ENCODE assay signal across 8 cellular contexts in the genomic region with DNA sequence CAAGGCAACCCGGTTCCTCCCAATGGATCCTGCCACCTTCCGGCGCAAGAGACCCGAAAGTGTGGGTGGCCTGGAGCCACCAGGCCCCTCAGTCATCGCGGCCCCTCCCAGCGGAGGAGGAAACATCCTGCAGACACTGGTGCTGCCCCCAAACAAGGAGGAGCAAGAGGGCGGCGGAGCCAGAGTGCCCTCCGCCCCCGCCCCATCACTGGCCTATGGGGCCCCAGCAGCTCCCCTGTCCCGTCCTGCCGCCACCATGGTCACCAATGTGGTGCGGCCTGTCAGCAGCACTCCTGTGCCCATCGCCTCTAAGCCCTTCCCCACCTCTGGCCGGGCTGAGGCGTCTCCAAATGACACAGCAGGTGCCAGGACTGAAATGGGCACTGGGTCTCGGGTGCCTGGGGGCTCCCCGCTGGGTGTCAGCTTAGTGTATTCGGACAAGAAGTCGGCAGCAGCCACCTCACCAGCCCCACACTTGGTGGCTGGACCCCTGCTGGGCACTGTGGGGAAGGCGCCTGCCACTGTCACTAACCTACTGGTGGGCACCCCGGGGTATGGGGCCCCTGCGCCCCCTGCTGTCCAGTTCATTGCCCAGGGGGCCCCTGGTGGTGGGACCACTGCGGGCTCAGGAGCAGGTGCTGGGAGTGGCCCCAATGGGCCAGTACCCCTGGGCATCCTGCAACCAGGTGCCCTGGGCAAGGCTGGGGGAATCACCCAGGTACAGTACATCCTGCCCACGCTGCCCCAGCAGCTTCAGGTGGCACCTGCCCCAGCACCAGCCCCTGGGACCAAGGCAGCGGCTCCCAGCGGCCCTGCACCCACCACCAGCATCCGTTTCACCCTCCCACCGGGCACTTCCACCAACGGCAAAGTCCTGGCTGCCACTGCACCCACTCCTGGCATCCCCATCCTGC. TPM values are rescaled to one million over a fixed set of nuclear protein-coding genes. Genes with fewer than 3 reads are reported as not detected.
DNase-seq lines count a peak whose midpoint lies in the region; ATAC-seq, FAIRE-seq and TF ChIP-seq lines count a peak whose summit lies in the region.

No MANE protein-coding gene starts in this region.

- H3K79me2 ChIP-seq in DND-41 (ENCODE audit: insufficient read depth, low read length), result peaks cover 7% of the 10 kb centered on the region
- H3K79me2 ChIP-seq in hepatocyte, result peaks cover 22% of the 10 kb centered on the region

- ATAC-seq in DND-41 (ENCODE audit: insufficient read depth, low read depth) (peak; percentile 74), HG02610 (IDR thresholded peaks at IDR 0.05; ENCODE audit: unreplicated experiment) (no peak)
- ATAC-seq in stimulated activated naive CD8-positive, alpha-beta T cell treated with anti-CD3 and anti-CD28 coated beads, Interleukin-15, Interleukin-2, amounts not matched to agents 100 U/mL and 50 U/mL, for 24 hours, result peak; percentile 60

- H3K4me3 ChIP-seq in DND-41 (ENCODE audit: low read depth in 1 of 2, low read length in 2 of 2), result no peak overlapping the region
- H3K4me3 ChIP-seq in hepatocyte, result no peak overlapping the region

- H4K20me1 ChIP-seq in DND-41 (ENCODE audit: insufficient read depth, low read length) (peaks cover 36% of the 10 kb centered on the region), hepatocyte (ENCODE audit: insufficient read depth, poor library complexity, severe bottlenecking) (peaks cover 34% of the 10 kb centered on the region)

- H3K36me3 ChIP-seq in DND-41 (ENCODE audit: insufficient read depth, low read length), result peaks cover 95% of the 10 kb centered on the region
- no peaks in the 10 kb centered on the region for H3K36me3 ChIP-seq in hepatocyte (replicated peaks; ENCODE audit: insufficient read depth, low read depth)

- no peak overlapping the region for H3K4me2 ChIP-seq in DND-41 (ENCODE audit: insufficient read depth, low read length)
- H3K4me2 ChIP-seq in hepatocyte, result no peak overlapping the region

- no peak overlapping the region for H3K9ac ChIP-seq in DND-41 (ENCODE audit: low read depth, low read length)

- H3K27me3 ChIP-seq in DND-41 (ENCODE audit: insufficient read depth, low read length, poor library complexity) (no peaks in the 10 kb centered on the region), hepatocyte (no peaks in the 10 kb centered on the region)

- WGBS in hepatocyte (ENCODE audit: low lambda C conversion rate, missing lambda C conversion rate), result 90% methylated on average over 21 of the region's 31 CpGs

- H3K4me1 ChIP-seq in DND-41 (ENCODE audit: insufficient read depth, low read length) (peaks cover 5% of the 10 kb centered on the region), hepatocyte (ENCODE audit: insufficient read depth) (peaks cover 5% of the 10 kb centered on the region)

- no peaks in the 10 kb centered on the region for H3K9me2 ChIP-seq in hepatocyte (replicated peaks; ENCODE audit: insufficient read depth)

- no peak overlapping the region for H3K27ac ChIP-seq in DND-41 (ENCODE audit: low read length)
- H3K27ac ChIP-seq in hepatocyte, result no peak overlapping the region

- H3K9me3 ChIP-seq in DND-41 (ENCODE audit: insufficient read depth, low read length, severe bottlenecking) (no peaks in the 10 kb centered on the region), hepatocyte (ENCODE audit: low read depth) (no peaks in the 10 kb centered on the region)

- FAIRE-seq in urothelium cell line (lab: Jason Lieb, UNC), result no peak

- H2AFZ ChIP-seq in DND-41 (ENCODE audit: low read depth, low read length), result no peak overlapping the region
- H2AFZ ChIP-seq in hepatocyte, result no peak overlapping the region

- DNase-seq in DND-41 (peak; percentile 64), MV-4-11 (lab: John Stamatoyannopoulos, UW) (peak; percentile 33), hepatocyte (ENCODE audit: low spot score) (no peak), urothelium cell line (ENCODE audit: low spot score) (no peak), HPDE6-E6E7 (ENCODE audit: extremely low spot score) (no peak)
- DNase-seq in activated T-helper 1 cell treated with anti-CD3 and anti-CD28 coated beads, Interleukin-2, amount 50 U/mL, for 16 hours (ENCODE audit: low read depth in 1 of 2, low spot score in 1 of 2), result peak; percentile 22 to 41
- DNase-seq in stimulated activated naive CD8-positive, alpha-beta T cell treated with anti-CD3 and anti-CD28 coated beads, Interleukin-15, Interleukin-2, amounts not matched to agents 100 U/mL and 50 U/mL, for 24 hours, result peak; percentile 77

- peak; percentile 66 for TF ChIP-seq CTCF in DND-41 (IDR thresholded peaks at IDR 0.05; ENCODE audit: borderline replicate concordance, extremely low read depth, low read length, poor library complexity, severe bottlenecking)
- peak; percentile 41 for TF ChIP-seq CTCF in hepatocyte (IDR thresholded peaks at IDR 0.05; ENCODE audit: poor library complexity)

RNA-seq across cellular contexts. Expression of a gene that starts 11.2 kb away (rescaled TPM):
- 0.24 and 2.2 TPM in 2 replicates for total RNA-seq in hepatocyte
- polyA plus RNA-seq in hepatocyte, result 1.9 and 3.0 TPM in 2 replicates

RNA-seq across cellular contexts. Expression of a gene that starts 11.6 kb away (rescaled TPM):
- 46.1 and 70.6 TPM in 2 replicates for total RNA-seq in hepatocyte
- polyA plus RNA-seq in hepatocyte, result 98.6 and 116 TPM in 2 replicates

RNA-seq across cellular contexts. Expression of a gene that starts 21.7 kb away (rescaled TPM):
- 14.3 and 17.4 TPM in 2 replicates for total RNA-seq in hepatocyte
- 19.3 and 23.2 TPM in 2 replicates for polyA plus RNA-seq in hepatocyte

RNA-seq across cellular contexts. Expression of a gene that starts 22.3 kb away (rescaled TPM):
- total RNA-seq in hepatocyte, result 0.40 TPM in 1 of 2 replicates, not detected in the other
- polyA plus RNA-seq in hepatocyte, result 0.58 TPM in 1 of 2 replicates, not detected in the other

RNA-seq across cellular contexts. Expression of a gene that starts 34.7 kb away (rescaled TPM):
- 11.0 and 19.2 TPM in 2 replicates for total RNA-seq in hepatocyte
- 7.6 and 8.3 TPM in 2 replicates for polyA plus RNA-seq in hepatocyte

Comparison
In these comparisons a context has a peak if more than half of its experiments do, and no peak if none do; other contexts are left out.
1. DNase-seq: peak in DND-41 (single experiment), MV-4-11 (single experiment), activated T-helper 1 cell treated with anti-CD3 and anti-CD28 coated beads, Interleukin-2, amount 50 U/mL, for 16 hours (2 of 2) and stimulated activated naive CD8-positive, alpha-beta T cell treated with anti-CD3 and anti-CD28 coated beads, Interleukin-15, Interleukin-2, amounts not matched to agents 100 U/mL and 50 U/mL, for 24 hours (single experiment); none in hepatocyte (single experiment), urothelium cell line (single experiment) and HPDE6-E6E7 (single experiment).